ENCODE assay signal across 1 cellular context in genomic region chr2:25250331-25251031, GRCh38.
TF ChIP-seq lines count a peak whose summit lies in the region.

No MANE protein-coding gene starts in this region.

TF ChIP-seq in A549, 52 proteins besides CTCF, POLR2A, EP300 and RAD21 (continued from another document):
- TF ChIP-seq PHF8 (IDR thresholded peaks at IDR 0.05; ENCODE audit: borderline replicate concordance, low read depth), result no peak
- no peak for TF ChIP-seq USF2 (IDR thresholded peaks at IDR 0.05)
- TF ChIP-seq HDAC2 (IDR thresholded peaks at IDR 0.05), result no peak
